ENCODE assay signal across 18 cellular contexts in the genomic region with DNA sequence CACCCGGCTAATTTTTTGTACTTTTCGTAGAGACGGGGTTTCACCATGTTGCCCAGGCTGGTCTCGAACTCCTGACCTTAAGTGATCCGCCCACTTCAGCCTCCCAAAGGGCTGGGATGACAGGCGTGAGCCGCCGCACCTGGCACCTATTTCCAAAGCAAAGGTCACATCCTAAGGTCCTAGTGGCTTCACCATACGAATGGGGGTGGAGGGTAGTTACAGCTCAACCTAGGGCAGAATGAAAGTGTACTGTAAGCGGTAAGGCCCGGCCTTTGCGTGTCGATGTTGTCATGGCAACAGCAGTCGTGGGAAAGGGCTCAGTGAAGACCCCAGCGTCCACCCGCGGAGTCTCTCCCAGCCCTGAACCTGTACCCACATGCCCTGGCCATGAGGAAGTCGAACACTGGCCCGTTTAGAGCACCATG. TPM values are rescaled to one million over a fixed set of nuclear protein-coding genes. Genes with fewer than 3 reads are reported as not detected.
DNase-seq lines count a peak whose midpoint lies in the region; ATAC-seq and TF ChIP-seq lines count a peak whose summit lies in the region.
"Had no signal": no experiment of that assay in that cellular context is flagged by ENCODE, and none has a peak within 500 bp of the region (broad histone marks: within the 10 kb centered on the region; RNA-seq: fewer than 3 reads in every experiment).

No MANE protein-coding gene starts in this region.

- peak overlapping the region in 3 of 4 donors; percentile 6 to 31 (median 10) for H3K27ac ChIP-seq in esophagus muscularis mucosa (replicated peaks in 1 of 4)
- H3K27ac ChIP-seq: heart left ventricle had no signal

- TF ChIP-seq CTCF in natural killer cell (IDR thresholded peaks at IDR 0.05): no peak
- no peak for TF ChIP-seq CTCF in esophagus muscularis mucosa (IDR thresholded peaks at IDR 0.05)

- peaks cover 14 to 17% (median 16%) of the 10 kb centered on the region in 4 donors for H3K36me3 ChIP-seq in esophagus muscularis mucosa
- peaks cover 13% of the 10 kb centered on the region for H3K36me3 ChIP-seq in neuron (ENCODE audit: insufficient read depth, low read length)

- peaks cover 9 to 13% of the 10 kb centered on the region in 2 donors for H3K4me1 Mint-ChIP-seq in natural killer cell
- H3K4me1 Mint-ChIP-seq in natural killer cell treated with Interleukin-12 subunit alpha and Interleukin-12 subunit beta and Interleukin-15 and Interleukin-18, amount 100 ng/mL, for 72 hours (ENCODE audit: low read depth in 2 of 2): peaks cover 9 to 12% of the 10 kb centered on the region in 2 donors

- H3K27me3 ChIP-seq in esophagus muscularis mucosa: peaks cover 0 to under 1% (median 0%) of the 10 kb centered on the region in 4 donors
- H3K27me3 ChIP-seq in neuron (ENCODE audit: insufficient read depth, low read length): no peaks in the 10 kb centered on the region
- H3K27me3 ChIP-seq: heart left ventricle had no signal

- H3K4me1 ChIP-seq in esophagus muscularis mucosa: peaks cover 30 to 42% (median 38%) of the 10 kb centered on the region in 4 donors
- H3K4me1 ChIP-seq in neuron (ENCODE audit: insufficient read depth, low read length): peaks cover 39% of the 10 kb centered on the region

- DNase-seq in natural killer cell: no peak
- no peak for DNase-seq in natural killer cell treated with Interleukin-12 subunit alpha and Interleukin-12 subunit beta and Interleukin-15 and Interleukin-18, amount 100 ng/mL, for 72 hours (ENCODE audit: low spot score)
- DNase-seq in esophagus muscularis mucosa (ENCODE audit: extremely low spot score): no peak
- DNase-seq in EL: no peak
- no peak for DNase-seq in NCI-H146 (lab: John Stamatoyannopoulos, UW)
- DNase-seq in hippocampal formation (lab: John Stamatoyannopoulos, UW): no peak
- no peak for DNase-seq in T-helper 2 cell
- DNase-seq: activated effector memory CD4-positive, alpha-beta T cell treated with anti-CD3 and anti-CD28 coated beads, Interleukin-2, amount 50 U/mL, for 16 hours; cortex of kidney; islet precursor cell; stimulated activated CD4-positive, alpha-beta T cell treated with anti-CD3 and anti-CD28 coated beads, Interleukin-15, amount 100 ng/mL, for 24 hours had no signal

- no peaks in the 10 kb centered on the region for H3K9me3 Mint-ChIP-seq in natural killer cell
- H3K9me3 Mint-ChIP-seq in natural killer cell treated with Interleukin-12 subunit alpha and Interleukin-12 subunit beta and Interleukin-15 and Interleukin-18, amount 100 ng/mL, for 72 hours: no peaks in the 10 kb centered on the region
- H3K9me3 Mint-ChIP-seq: GM23338 had no signal

- WGBS in esophagus muscularis mucosa: 86% methylated on average over 19 of the region's 19 CpGs

- H3K9me3 ChIP-seq in esophagus muscularis mucosa (no peaks in the 10 kb centered on the region), neuron (ENCODE audit: low read length) (no peaks in the 10 kb centered on the region)
- H3K9me3 ChIP-seq: heart left ventricle had no signal

- no peak for TF ChIP-seq EP300 in esophagus muscularis mucosa (IDR thresholded peaks at IDR 0.05)

- no peaks in the 10 kb centered on the region for H3K27me3 Mint-ChIP-seq in natural killer cell (ENCODE audit: low read depth in 2 of 2)
- H3K27me3 Mint-ChIP-seq in natural killer cell treated with Interleukin-12 subunit alpha and Interleukin-12 subunit beta and Interleukin-15 and Interleukin-18, amount 100 ng/mL, for 72 hours: no peaks in the 10 kb centered on the region

- no peak for ATAC-seq in natural killer cell
- ATAC-seq in natural killer cell treated with Interleukin-12 subunit alpha and Interleukin-12 subunit beta and Interleukin-15 and Interleukin-18, amount 100 ng/mL, for 72 hours: no peak
- ATAC-seq: esophagus mucosa, GM23338, heart left ventricle had no signal

- no peak overlapping the region for H3K27ac Mint-ChIP-seq in natural killer cell
- peak overlapping the region in 1 of 2 donors; percentile 26 for H3K27ac Mint-ChIP-seq in natural killer cell treated with Interleukin-12 subunit alpha and Interleukin-12 subunit beta and Interleukin-15 and Interleukin-18, amount 100 ng/mL, for 72 hours
- H3K27ac Mint-ChIP-seq: GM23338 had no signal

- no peak for TF ChIP-seq POLR2A in esophagus muscularis mucosa (IDR thresholded peaks at IDR 0.05; ENCODE audit: low read depth)

- no peak overlapping the region for H3K4me3 ChIP-seq in esophagus muscularis mucosa
- H3K4me3 ChIP-seq in neuron (ENCODE audit: low read length): no peak overlapping the region
- H3K4me3 ChIP-seq: GM23338, heart left ventricle had no signal

- H3K36me3 Mint-ChIP-seq in natural killer cell: no peaks in the 10 kb centered on the region
- no peaks in the 10 kb centered on the region for H3K36me3 Mint-ChIP-seq in natural killer cell treated with Interleukin-12 subunit alpha and Interleukin-12 subunit beta and Interleukin-15 and Interleukin-18, amount 100 ng/mL, for 72 hours

- H2AFZ ChIP-seq in neuron (ENCODE audit: low read depth, low read length): peak overlapping the region; percentile 17
- H2AFZ ChIP-seq: GM23338 had no signal

- intact Hi-C loops in natural killer cell (cut with micrococcal nuclease) (no loop called here), esophagus muscularis mucosa (cut with DNase I) (no loop called here)

- peak overlapping the region; percentile 68 for H3K4me3 Mint-ChIP-seq in natural killer cell
- no peak overlapping the region for H3K4me3 Mint-ChIP-seq in natural killer cell treated with Interleukin-12 subunit alpha and Interleukin-12 subunit beta and Interleukin-15 and Interleukin-18, amount 100 ng/mL, for 72 hours

RNA-seq across cellular contexts. Expression of a gene that starts 1.6 kb away (rescaled TPM):
- total RNA-seq in natural killer cell (10 to 100 TPM; 33.6 to 38.3 (median 33.6) TPM), esophagus muscularis mucosa (10 to 100 TPM in 2 of 4 donors, 1 to 10 TPM in 2; 6.3 to 13.3 (median 9.7) TPM)
- total RNA-seq in natural killer cell treated with Interleukin-12 subunit alpha and Interleukin-12 subunit beta and Interleukin-15 and Interleukin-18, amount 100 ng/mL, for 72 hours: 10 to 100 TPM; 17.2 to 19.9 TPM

RNA-seq across cellular contexts. Expression of a gene that starts 6.1 kb away (rescaled TPM):
- total RNA-seq in natural killer cell: not detected
- total RNA-seq in natural killer cell treated with Interleukin-12 subunit alpha and Interleukin-12 subunit beta and Interleukin-15 and Interleukin-18, amount 100 ng/mL, for 72 hours: not detected
- under 1 TPM in 2 of 4 donors, not detected in 2; 0.23 to 0.66 TPM for total RNA-seq in esophagus muscularis mucosa
- total RNA-seq: A172, Daoy, GM23338, heart left ventricle, RPMI7951 had no signal

RNA-seq across cellular contexts. Expression of a gene that starts 22.4 kb away (rescaled TPM):
- total RNA-seq in natural killer cell (100 to 1,000 TPM in 1 of 3 donors, 10 to 100 TPM in 2; 87.2 to 117 (median 89.2) TPM), esophagus muscularis mucosa (10 to 100 TPM; 41.9 to 94.2 (median 78.3) TPM)
- total RNA-seq in natural killer cell treated with Interleukin-12 subunit alpha and Interleukin-12 subunit beta and Interleukin-15 and Interleukin-18, amount 100 ng/mL, for 72 hours: 100 to 1,000 TPM in 1 of 2 donors, 10 to 100 TPM in 1; 70.6 to 161 TPM
